ENCODE assay signal across 8 cellular contexts in genomic region chr19:1862424-1863307, GRCh38. TPM values are rescaled to one million over a fixed set of nuclear protein-coding genes. Genes with fewer than 3 reads are reported as not detected.
DNase-seq lines count a peak whose midpoint lies in the region; ATAC-seq lines count a peak whose summit lies in the region.

No MANE protein-coding gene starts in this region.

- H3K36me3 Mint-ChIP-seq in activated T-helper 17 cell treated with anti-CD3 and anti-CD28 coated beads, Interleukin-2, amount 50 U/mL, for 72 hours (ENCODE audit: low read depth), result peaks cover 6% of the 10 kb centered on the region

- H3K27ac Mint-ChIP-seq in activated T-helper 17 cell treated with anti-CD3 and anti-CD28 coated beads, Interleukin-2, amount 50 U/mL, for 72 hours, result peak overlapping the region; percentile 94

- ATAC-seq in GM21360 (IDR thresholded peaks at IDR 0.05; ENCODE audit: unreplicated experiment) (peak; percentile 6), HG03460 (IDR thresholded peaks at IDR 0.05; ENCODE audit: unreplicated experiment) (no peak)
- ATAC-seq in activated T-helper 17 cell treated with anti-CD3 and anti-CD28 coated beads, Interleukin-2, amount 50 U/mL, for 72 hours (replicated peaks), result no peak

- H3K4me3 ChIP-seq in skeletal muscle cell (ENCODE audit: low read depth, low read length), result peak overlapping the region; percentile 87

- no peaks in the 10 kb centered on the region for H3K27me3 Mint-ChIP-seq in activated T-helper 17 cell treated with anti-CD3 and anti-CD28 coated beads, Interleukin-2, amount 50 U/mL, for 72 hours

- H3K4me3 Mint-ChIP-seq in activated T-helper 17 cell treated with anti-CD3 and anti-CD28 coated beads, Interleukin-2, amount 50 U/mL, for 72 hours, result peak overlapping the region; percentile 91

- H3K9me3 Mint-ChIP-seq in activated T-helper 17 cell treated with anti-CD3 and anti-CD28 coated beads, Interleukin-2, amount 50 U/mL, for 72 hours, result no peaks in the 10 kb centered on the region

- peak; percentile 59 for DNase-seq in CD1c-positive myeloid dendritic cell (ENCODE audit: extremely low spot score)
- DNase-seq in NCI-H1105 (lab: John Stamatoyannopoulos, UW), result peak; percentile 28
- DNase-seq in germinal center (ENCODE audit: low spot score), result peak; percentile 55
- no peak for DNase-seq in skeletal muscle cell (ENCODE audit: low read depth)
- DNase-seq in A172 (ENCODE audit: low spot score), result no peak

- no peaks in the 10 kb centered on the region for H3K4me1 Mint-ChIP-seq in activated T-helper 17 cell treated with anti-CD3 and anti-CD28 coated beads, Interleukin-2, amount 50 U/mL, for 72 hours

RNA-seq across cellular contexts. Expression of gene KLF16, which starts 0.7 kb away (rescaled TPM):
- 10 to 100 TPM; 16.3 to 32.9 TPM for total RNA-seq in activated T-helper 17 cell treated with anti-CD3 and anti-CD28 coated beads, Interleukin-2, amount 50 U/mL, for 72 hours
- 8.2 and 11.5 TPM in 2 replicates for total RNA-seq in A172 (2014; rRNA removed; shearing (Covaris generic))

RNA-seq across cellular contexts. Expression of gene REXO1, which starts 14.4 kb away (rescaled TPM):
- total RNA-seq in activated T-helper 17 cell treated with anti-CD3 and anti-CD28 coated beads, Interleukin-2, amount 50 U/mL, for 72 hours, result 10 to 100 TPM; 39.7 to 50.0 TPM
- 8.0 and 30.4 TPM in 2 replicates for total RNA-seq in A172 (2014; rRNA removed; shearing (Covaris generic))

RNA-seq across cellular contexts. Expression of gene ABHD17A, which starts 22.6 kb away (rescaled TPM):
- 100 to 1,000 TPM in 1 of 2 donors, 10 to 100 TPM in 1; 84.4 to 109 TPM for total RNA-seq in activated T-helper 17 cell treated with anti-CD3 and anti-CD28 coated beads, Interleukin-2, amount 50 U/mL, for 72 hours
- 72.6 and 120 TPM in 2 replicates for total RNA-seq in A172 (2014; rRNA removed; shearing (Covaris generic))

RNA-seq across cellular contexts. Expression of gene ADAT3, which starts 42.5 kb away (rescaled TPM):
- total RNA-seq in activated T-helper 17 cell treated with anti-CD3 and anti-CD28 coated beads, Interleukin-2, amount 50 U/mL, for 72 hours, result 10 to 100 TPM; 11.6 to 12.2 TPM
- total RNA-seq in A172 (2014; rRNA removed; shearing (Covaris generic)), result 2.3 and 3.7 TPM in 2 replicates

RNA-seq across cellular contexts. Expression of gene SCAMP4, which starts 42.5 kb away (rescaled TPM):
- 10 to 100 TPM; 31.7 to 36.4 TPM for total RNA-seq in activated T-helper 17 cell treated with anti-CD3 and anti-CD28 coated beads, Interleukin-2, amount 50 U/mL, for 72 hours
- 71.1 and 134 TPM in 2 replicates for total RNA-seq in A172 (2014; rRNA removed; shearing (Covaris generic))

Comparison
In these comparisons a context has a peak if more than half of its experiments do, and no peak if none do; other contexts are left out.
1. DNase-seq: peak in CD1c-positive myeloid dendritic cell (single experiment), NCI-H1105 (single experiment) and germinal center (single experiment); none in skeletal muscle cell (single experiment) and A172 (single experiment).